ENCODE assay signal across 34 cellular contexts in the genomic region with DNA sequence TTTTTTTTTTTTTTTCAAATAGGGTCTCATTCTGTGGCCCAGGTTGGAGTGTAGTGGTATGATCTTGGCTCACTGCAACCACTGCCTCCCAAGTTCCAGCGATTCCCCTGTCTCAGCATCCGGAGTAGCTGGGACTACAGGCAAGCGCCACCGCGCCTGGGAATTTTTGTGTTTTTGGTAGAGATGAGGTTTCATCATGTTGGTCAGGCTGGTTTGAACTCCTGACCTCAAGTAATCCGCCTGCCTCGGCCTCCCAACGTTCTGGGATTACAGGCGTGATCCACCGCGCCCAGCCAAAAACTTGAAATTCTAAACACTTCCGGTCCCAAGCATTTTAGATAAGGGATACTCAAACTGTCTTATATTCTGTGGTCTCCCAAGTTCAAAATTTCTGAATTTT.
"Had no signal": no experiment of that assay in that cellular context is flagged by ENCODE, and none has a peak within 500 bp of the region (broad histone marks: within the 10 kb centered on the region; RNA-seq: fewer than 3 reads in every experiment).

No MANE protein-coding gene starts in this region.

- H3K27ac ChIP-seq: KMS-11 had no signal

- H3K9me3 ChIP-seq: MG63 had no signal

- H3K4me2 ChIP-seq: KMS-11 had no signal

- DNase-seq: Karpas-422, Kasumi-1, MG63, MM.1S, MV-4-11, NCI-H1048, NCI-H1092, NCI-H1092 treated with DMSO at 0.1 percent for 48 hours, NCI-H1105, NCI-H1105 treated with DMSO at 0.1 percent for 48 hours, NCI-H1417, NCI-H1417 treated with DMSO at 0.1 percent for 48 hours, NCI-H1436, NCI-H1436 treated with DMSO at 0.1 percent for 48 hours, NCI-H146, NCI-H1694, NCI-H1694 treated with DMSO at 0.1 percent for 48 hours, NCI-H187, NCI-H187 treated with DMSO at 0.1 percent for 48 hours, NCI-H1930, NCI-H2029, NCI-H2029 treated with DMSO at 0.1 percent for 48 hours, NCI-H2081, NCI-H2081 treated with DMSO at 0.1 percent for 48 hours, NCI-H2107, NCI-H2171, NCI-H2171 treated with DMSO at 0.1 percent for 48 hours, NCI-H2227 treated with DMSO at 0.1 percent for 48 hours, NCI-H226, NCI-H345, NCI-H446, NCI-H446 treated with DMSO at 0.1 percent for 48 hours, NCI-H510A had no signal

- H3K4me3 ChIP-seq: MG63 had no signal

- H3K36me3 ChIP-seq: MG63 had no signal

- H3K9ac ChIP-seq: KMS-11 had no signal
